Comparison of ENCODE assay signal across 1 cellular context in genomic region chr16:1150511-1150982, GRCh38.
TF ChIP-seq lines count a peak whose summit lies in the region.

No MANE protein-coding gene starts in this region.

TF ChIP-seq in SK-N-SH treated with all-trans-retinoic acid at 6 μM for 48 hours, 23 proteins besides CTCF, POLR2A, EP300 and RAD21 (continued from another document):
- no peak for TF ChIP-seq TSHZ2 (CRISPR knock-in tag; IDR thresholded peaks at IDR 0.05)
- no peak for TF ChIP-seq PPARA (CRISPR knock-in tag; IDR thresholded peaks at IDR 0.05; ENCODE audit: borderline replicate concordance)
- TF ChIP-seq SNAI2 (CRISPR knock-in tag; IDR thresholded peaks at IDR 0.05), result no peak
- no peak for TF ChIP-seq CSDC2 (CRISPR knock-in tag; IDR thresholded peaks at IDR 0.05)
- no peak for TF ChIP-seq ISL1 (CRISPR knock-in tag; IDR thresholded peaks at IDR 0.05)
- no peak for TF ChIP-seq ARNTL (CRISPR knock-in tag; IDR thresholded peaks at IDR 0.05; ENCODE audit: borderline replicate concordance, low read depth)
- TF ChIP-seq CSRNP3 (CRISPR knock-in tag; IDR thresholded peaks at IDR 0.05), result no peak
- TF ChIP-seq OSR1 (CRISPR knock-in tag; IDR thresholded peaks at IDR 0.05), result no peak
- no peak for TF ChIP-seq ZFP30 (CRISPR knock-in tag; IDR thresholded peaks at IDR 0.05)
- TF ChIP-seq ZFP3 (CRISPR knock-in tag; IDR thresholded peaks at IDR 0.05), result no peak
